In genomic region chr2:48694143-48694542, GRCh38 we compare ENCODE assay signal across 17 cellular contexts.
DNase-seq lines count a peak whose midpoint lies in the region; TF ChIP-seq lines count a peak whose summit lies in the region.
"Had no signal": no experiment of that assay in that cellular context is flagged by ENCODE, and none has a peak within 500 bp of the region (broad histone marks: within the 10 kb centered on the region; RNA-seq: fewer than 3 reads in every experiment).

No MANE protein-coding gene starts in this region.

- H3K4me1 Mint-ChIP-seq in endodermal cell, result peaks cover 20% of the 10 kb centered on the region
- H3K4me1 Mint-ChIP-seq: naive thymus-derived CD4-positive, alpha-beta T cell; stimulated activated naive CD8-positive, alpha-beta T cell treated with anti-CD3 and anti-CD28 coated beads, Interleukin-15, amount 100 ng/mL, for 72 hours had no signal

- H3K18ac ChIP-seq in mesenchymal stem cell (ENCODE audit: low read depth in 1 of 2, low read length in 2 of 2), result no peak overlapping the region

- H3K9me3 Mint-ChIP-seq in endodermal cell, result no peaks in the 10 kb centered on the region
- H3K9me3 Mint-ChIP-seq: naive thymus-derived CD4-positive, alpha-beta T cell; stimulated activated naive CD8-positive, alpha-beta T cell treated with anti-CD3 and anti-CD28 coated beads, Interleukin-15, amount 100 ng/mL, for 72 hours had no signal

- H4K91ac ChIP-seq in mesenchymal stem cell (ENCODE audit: low read length), result no peak overlapping the region

- H3K27me3 Mint-ChIP-seq in endodermal cell (ENCODE audit: insufficient read depth), result no peaks in the 10 kb centered on the region
- H3K27me3 Mint-ChIP-seq: stimulated activated naive CD8-positive, alpha-beta T cell treated with anti-CD3 and anti-CD28 coated beads, Interleukin-15, amount 100 ng/mL, for 72 hours had no signal

- TF ChIP-seq EP300 in stomach (IDR thresholded peaks at IDR 0.05), result no peak

- H3K4me3 Mint-ChIP-seq in endodermal cell, result no peak overlapping the region
- H3K4me3 Mint-ChIP-seq: naive thymus-derived CD4-positive, alpha-beta T cell; stimulated activated naive CD8-positive, alpha-beta T cell treated with anti-CD3 and anti-CD28 coated beads, Interleukin-15, amount 100 ng/mL, for 72 hours had no signal

- no peak overlapping the region for H2BK120ac ChIP-seq in mesenchymal stem cell (ENCODE audit: low read depth, low read length)

- H3K27me3 ChIP-seq in endodermal cell (ENCODE audit: control insufficient read depth, insufficient read depth, low read length, poor library complexity, severe bottlenecking) (no peaks in the 10 kb centered on the region), mesenchymal stem cell (ENCODE audit: control insufficient read depth in 1 of 2, insufficient read depth in 1 of 2, low read length in 2 of 2) (no peaks in the 10 kb centered on the region), stomach (no peaks in the 10 kb centered on the region)
- H3K27me3 ChIP-seq: ascending aorta had no signal

- H3K9me3 ChIP-seq in endodermal cell (ENCODE audit: control insufficient read depth, low read length), result no peaks in the 10 kb centered on the region
- no peaks in the 10 kb centered on the region for H3K9me3 ChIP-seq in mesenchymal stem cell (ENCODE audit: control insufficient read depth, low read length)
- no peaks in the 10 kb centered on the region for H3K9me3 ChIP-seq in stomach
- H3K9me3 ChIP-seq: ascending aorta had no signal

- H2AFZ ChIP-seq in mesenchymal stem cell (ENCODE audit: low read depth, low read length), result no peak overlapping the region

- H3K27ac Mint-ChIP-seq in endodermal cell, result peak overlapping the region; percentile 41
- H3K27ac Mint-ChIP-seq: naive thymus-derived CD4-positive, alpha-beta T cell; stimulated activated naive CD8-positive, alpha-beta T cell treated with anti-CD3 and anti-CD28 coated beads, Interleukin-15, amount 100 ng/mL, for 72 hours had no signal

- intact Hi-C loops in stomach (cut with DNase I; ENCODE audit: low total_unique reads), result no loop called here

- H2BK12ac ChIP-seq in mesenchymal stem cell (ENCODE audit: low read length in 2 of 2), result no peak overlapping the region

- 32 to 61% methylated on average over 3 of the region's 3 CpGs for WGBS in endodermal cell (ENCODE audit: insufficient coverage in 1 of 2, insufficient read length in 1 of 2), 2 experiments
- no CpG with 5 or more reads among the region's 3 CpGs for WGBS in mesenchymal stem cell
- WGBS in stomach, 5 donors, result 21 to 32% (median 26%) methylated on average over 3 of the region's 3 CpGs

- DNase-seq in AG10803 (ENCODE audit: low read depth) (peak; percentile 55), NCI-H226 (peak; percentile 19), endodermal cell (no peak), mesenchymal stem cell (peak; percentile 17), T-helper 9 cell (no peak), stomach (no peak), NCI-H187 treated with DMSO at 0.1 percent for 48 hours (lab: John Stamatoyannopoulos, UW) (no peak), NCI-H1694 (lab: John Stamatoyannopoulos, UW) (no peak)
- DNase-seq: COR-L47; hypothalamus; left ventricle myocardium superior; naive thymus-derived CD4-positive, alpha-beta T cell; NCI-H1105; NCI-H345; SHP77; stimulated activated naive CD8-positive, alpha-beta T cell treated with anti-CD3 and anti-CD28 coated beads, Interleukin-15, amount 100 ng/mL, for 72 hours had no signal

- TF ChIP-seq POLR2A in stomach (IDR thresholded peaks at IDR 0.05), result no peak

- H3K9ac ChIP-seq in endodermal cell (ENCODE audit: extremely low read depth, low read length, poor library complexity, severe bottlenecking) (no peak overlapping the region), mesenchymal stem cell (ENCODE audit: low read length) (no peak overlapping the region)

- no peaks in the 10 kb centered on the region for H3K36me3 ChIP-seq in endodermal cell (ENCODE audit: control insufficient read depth, insufficient read depth, low read length)
- H3K36me3 ChIP-seq in mesenchymal stem cell (ENCODE audit: control insufficient read depth in 1 of 2, insufficient read depth in 2 of 2, low read depth in 1 of 2, low read length in 2 of 2), result no peaks in the 10 kb centered on the region
- H3K36me3 ChIP-seq in stomach, result no peaks in the 10 kb centered on the region
- H3K36me3 ChIP-seq: ascending aorta had no signal

- no peak overlapping the region for H3K14ac ChIP-seq in mesenchymal stem cell (ENCODE audit: low read length in 2 of 2)

- TF ChIP-seq CTCF in AG10803 (conservative IDR thresholded peaks at IDR 0.05; ENCODE audit: low read length) (no peak), endodermal cell (conservative IDR thresholded peaks at IDR 0.05) (no peak), stomach (IDR thresholded peaks at IDR 0.05) (no peak)

- H3K4me2 ChIP-seq in mesenchymal stem cell (ENCODE audit: low read length, poor library complexity, severe bottlenecking), result no peak overlapping the region

- no peak overlapping the region for H3K4ac ChIP-seq in mesenchymal stem cell (ENCODE audit: low read depth in 1 of 2, low read length in 2 of 2)

- no peak overlapping the region for H2BK15ac ChIP-seq in mesenchymal stem cell (ENCODE audit: low read depth, poor library complexity, severe bottlenecking)

- H3K27ac ChIP-seq in endodermal cell (ENCODE audit: low read depth, low read length), result peak overlapping the region; percentile 28
- peak overlapping the region; percentile 84 for H3K27ac ChIP-seq in mesenchymal stem cell (ENCODE audit: low read length, poor library complexity, severe bottlenecking)
- H3K27ac ChIP-seq in stomach, result no peak overlapping the region
- H3K27ac ChIP-seq: ascending aorta had no signal

- no peak overlapping the region for H3K23ac ChIP-seq in mesenchymal stem cell (ENCODE audit: low read length in 2 of 2)

- no peaks in the 10 kb centered on the region for H3K79me1 ChIP-seq in mesenchymal stem cell (replicated peaks; ENCODE audit: low read length, poor library complexity, severe bottlenecking)

- H3K4me3 ChIP-seq in AG10803 (ENCODE audit: low read length) (no peak overlapping the region), endodermal cell (ENCODE audit: low read length) (no peak overlapping the region), mesenchymal stem cell (ENCODE audit: insufficient read depth in 1 of 2, low read depth in 1 of 2, low read length in 2 of 2) (no peak overlapping the region), stomach (no peak overlapping the region)
- H3K4me3 ChIP-seq: ascending aorta had no signal

- no peak overlapping the region for H2BK5ac ChIP-seq in mesenchymal stem cell (ENCODE audit: low read depth, low read length, poor library complexity, severe bottlenecking)

- H2AK5ac ChIP-seq in mesenchymal stem cell (ENCODE audit: low read length, severe bottlenecking), result no peak overlapping the region

- H3K36me3 Mint-ChIP-seq in endodermal cell (ENCODE audit: low read depth), result no peaks in the 10 kb centered on the region
- H3K36me3 Mint-ChIP-seq: naive thymus-derived CD4-positive, alpha-beta T cell had no signal

- H3K4me1 ChIP-seq in endodermal cell (ENCODE audit: control insufficient read depth, insufficient read depth, low read length) (no peaks in the 10 kb centered on the region), mesenchymal stem cell (ENCODE audit: control insufficient read depth, insufficient read depth, low read depth, low read length) (no peaks in the 10 kb centered on the region), stomach (no peaks in the 10 kb centered on the region)
- H3K4me1 ChIP-seq: ascending aorta had no signal

- H4K8ac ChIP-seq in mesenchymal stem cell (ENCODE audit: low read length), result no peak overlapping the region

Comparison
In these comparisons a context has a peak if more than half of its experiments do, and no peak if none do; other contexts are left out.
1. DNase-seq: peak in AG10803 (single experiment), NCI-H226 (single experiment) and mesenchymal stem cell (single experiment); none in endodermal cell (single experiment), T-helper 9 cell (single experiment), stomach (single experiment), NCI-H187 treated with DMSO at 0.1 percent for 48 hours (single experiment) and NCI-H1694 (single experiment).
2. H3K27ac ChIP-seq: peak in endodermal cell (single experiment) and mesenchymal stem cell (single experiment); none in stomach (0 of 5).